2 cellular contexts compared by ENCODE assay signal in the genomic region with DNA sequence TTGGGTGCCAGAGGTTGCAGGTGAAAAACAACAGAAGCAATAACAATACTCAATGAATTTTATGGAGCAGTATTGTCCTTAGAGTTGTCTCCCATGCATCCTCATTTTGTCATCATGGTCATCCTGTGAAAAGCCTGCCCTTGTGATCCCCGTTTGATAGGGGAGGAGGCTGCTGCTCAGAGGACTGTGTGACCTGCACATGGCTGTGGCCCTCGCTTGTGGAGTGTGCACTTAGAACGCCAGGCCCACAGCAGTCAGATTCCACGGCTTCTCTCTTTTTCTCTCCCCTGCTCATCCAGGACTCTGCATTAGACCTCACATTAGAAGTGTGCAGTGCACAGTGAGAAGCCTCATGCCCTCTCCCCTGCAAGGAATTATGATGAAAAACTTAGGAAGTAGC.
TF ChIP-seq lines count a peak whose summit lies in the region.

No MANE protein-coding gene starts in this region.

TF ChIP-seq in GM23338, 12 proteins besides CTCF, POLR2A, EP300 and RAD21:
- TF ChIP-seq ZNF114 (CRISPR knock-in tag; IDR thresholded peaks at IDR 0.05) (no peak), STAT1 (IDR thresholded peaks at IDR 0.05; ENCODE audit: unreplicated experiment) (no peak), NANOG (IDR thresholded peaks at IDR 0.05; ENCODE audit: borderline replicate concordance) (no peak), CREB1 (CRISPR knock-in tag; IDR thresholded peaks at IDR 0.05; ENCODE audit: low read depth) (no peak)
- TF ChIP-seq, protein P1, sequence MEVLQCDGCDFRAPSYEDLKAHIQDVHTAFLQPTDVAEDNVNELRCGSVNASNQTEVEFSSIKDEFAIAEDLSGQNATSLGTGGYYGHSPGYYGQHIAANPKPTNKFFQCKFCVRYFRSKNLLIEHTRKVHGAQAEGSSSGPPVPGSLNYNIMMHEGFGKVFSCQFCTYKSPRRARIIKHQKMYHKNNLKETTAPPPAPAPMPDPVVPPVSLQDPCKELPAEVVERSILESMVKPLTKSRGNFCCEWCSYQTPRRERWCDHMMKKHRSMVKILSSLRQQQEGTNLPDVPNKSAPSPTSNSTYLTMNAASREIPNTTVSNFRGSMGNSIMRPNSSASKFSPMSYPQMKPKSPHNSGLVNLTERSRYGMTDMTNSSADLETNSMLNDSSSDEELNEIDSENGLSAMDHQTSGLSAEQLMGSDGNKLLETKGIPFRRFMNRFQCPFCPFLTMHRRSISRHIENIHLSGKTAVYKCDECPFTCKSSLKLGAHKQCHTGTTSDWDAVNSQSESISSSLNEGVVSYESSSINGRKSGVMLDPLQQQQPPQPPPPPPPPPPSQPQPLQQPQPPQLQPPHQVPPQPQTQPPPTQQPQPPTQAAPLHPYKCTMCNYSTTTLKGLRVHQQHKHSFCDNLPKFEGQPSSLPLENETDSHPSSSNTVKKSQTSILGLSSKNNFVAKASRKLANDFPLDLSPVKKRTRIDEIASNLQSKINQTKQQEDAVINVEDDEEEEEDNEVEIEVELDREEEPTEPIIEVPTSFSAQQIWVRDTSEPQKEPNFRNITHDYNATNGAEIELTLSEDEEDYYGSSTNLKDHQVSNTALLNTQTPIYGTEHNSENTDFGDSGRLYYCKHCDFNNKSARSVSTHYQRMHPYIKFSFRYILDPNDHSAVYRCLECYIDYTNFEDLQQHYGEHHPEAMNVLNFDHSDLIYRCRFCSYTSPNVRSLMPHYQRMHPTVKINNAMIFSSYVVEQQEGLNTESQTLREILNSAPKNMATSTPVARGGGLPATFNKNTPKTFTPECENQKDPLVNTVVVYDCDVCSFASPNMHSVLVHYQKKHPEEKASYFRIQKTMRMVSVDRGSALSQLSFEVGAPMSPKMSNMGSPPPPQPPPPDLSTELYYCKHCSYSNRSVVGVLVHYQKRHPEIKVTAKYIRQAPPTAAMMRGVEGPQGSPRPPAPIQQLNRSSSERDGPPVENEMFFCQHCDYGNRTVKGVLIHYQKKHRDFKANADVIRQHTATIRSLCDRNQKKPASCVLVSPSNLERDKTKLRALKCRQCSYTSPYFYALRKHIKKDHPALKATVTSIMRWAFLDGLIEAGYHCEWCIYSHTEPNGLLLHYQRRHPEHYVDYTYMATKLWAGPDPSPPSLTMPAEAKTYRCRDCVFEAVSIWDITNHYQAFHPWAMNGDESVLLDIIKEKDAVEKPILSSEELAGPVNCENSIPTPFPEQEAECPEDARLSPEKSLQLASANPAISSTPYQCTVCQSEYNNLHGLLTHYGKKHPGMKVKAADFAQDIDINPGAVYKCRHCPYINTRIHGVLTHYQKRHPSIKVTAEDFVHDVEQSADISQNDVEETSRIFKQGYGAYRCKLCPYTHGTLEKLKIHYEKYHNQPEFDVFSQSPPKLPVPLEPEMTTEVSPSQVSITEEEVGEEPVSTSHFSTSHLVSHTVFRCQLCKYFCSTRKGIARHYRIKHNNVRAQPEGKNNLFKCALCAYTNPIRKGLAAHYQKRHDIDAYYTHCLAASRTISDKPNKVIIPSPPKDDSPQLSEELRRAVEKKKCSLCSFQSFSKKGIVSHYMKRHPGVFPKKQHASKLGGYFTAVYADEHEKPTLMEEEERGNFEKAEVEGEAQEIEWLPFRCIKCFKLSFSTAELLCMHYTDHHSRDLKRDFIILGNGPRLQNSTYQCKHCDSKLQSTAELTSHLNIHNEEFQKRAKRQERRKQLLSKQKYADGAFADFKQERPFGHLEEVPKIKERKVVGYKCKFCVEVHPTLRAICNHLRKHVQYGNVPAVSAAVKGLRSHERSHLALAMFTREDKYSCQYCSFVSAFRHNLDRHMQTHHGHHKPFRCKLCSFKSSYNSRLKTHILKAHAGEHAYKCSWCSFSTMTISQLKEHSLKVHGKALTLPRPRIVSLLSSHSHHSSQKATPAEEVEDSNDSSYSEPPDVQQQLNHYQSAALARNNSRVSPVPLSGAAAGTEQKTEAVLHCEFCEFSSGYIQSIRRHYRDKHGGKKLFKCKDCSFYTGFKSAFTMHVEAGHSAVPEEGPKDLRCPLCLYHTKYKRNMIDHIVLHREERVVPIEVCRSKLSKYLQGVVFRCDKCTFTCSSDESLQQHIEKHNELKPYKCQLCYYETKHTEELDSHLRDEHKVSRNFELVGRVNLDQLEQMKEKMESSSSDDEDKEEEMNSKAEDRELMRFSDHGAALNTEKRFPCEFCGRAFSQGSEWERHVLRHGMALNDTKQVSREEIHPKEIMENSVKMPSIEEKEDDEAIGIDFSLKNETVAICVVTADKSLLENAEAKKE (CRISPR knock-in tag; IDR thresholded peaks at IDR 0.05): no peak
- TF ChIP-seq, protein P2, sequence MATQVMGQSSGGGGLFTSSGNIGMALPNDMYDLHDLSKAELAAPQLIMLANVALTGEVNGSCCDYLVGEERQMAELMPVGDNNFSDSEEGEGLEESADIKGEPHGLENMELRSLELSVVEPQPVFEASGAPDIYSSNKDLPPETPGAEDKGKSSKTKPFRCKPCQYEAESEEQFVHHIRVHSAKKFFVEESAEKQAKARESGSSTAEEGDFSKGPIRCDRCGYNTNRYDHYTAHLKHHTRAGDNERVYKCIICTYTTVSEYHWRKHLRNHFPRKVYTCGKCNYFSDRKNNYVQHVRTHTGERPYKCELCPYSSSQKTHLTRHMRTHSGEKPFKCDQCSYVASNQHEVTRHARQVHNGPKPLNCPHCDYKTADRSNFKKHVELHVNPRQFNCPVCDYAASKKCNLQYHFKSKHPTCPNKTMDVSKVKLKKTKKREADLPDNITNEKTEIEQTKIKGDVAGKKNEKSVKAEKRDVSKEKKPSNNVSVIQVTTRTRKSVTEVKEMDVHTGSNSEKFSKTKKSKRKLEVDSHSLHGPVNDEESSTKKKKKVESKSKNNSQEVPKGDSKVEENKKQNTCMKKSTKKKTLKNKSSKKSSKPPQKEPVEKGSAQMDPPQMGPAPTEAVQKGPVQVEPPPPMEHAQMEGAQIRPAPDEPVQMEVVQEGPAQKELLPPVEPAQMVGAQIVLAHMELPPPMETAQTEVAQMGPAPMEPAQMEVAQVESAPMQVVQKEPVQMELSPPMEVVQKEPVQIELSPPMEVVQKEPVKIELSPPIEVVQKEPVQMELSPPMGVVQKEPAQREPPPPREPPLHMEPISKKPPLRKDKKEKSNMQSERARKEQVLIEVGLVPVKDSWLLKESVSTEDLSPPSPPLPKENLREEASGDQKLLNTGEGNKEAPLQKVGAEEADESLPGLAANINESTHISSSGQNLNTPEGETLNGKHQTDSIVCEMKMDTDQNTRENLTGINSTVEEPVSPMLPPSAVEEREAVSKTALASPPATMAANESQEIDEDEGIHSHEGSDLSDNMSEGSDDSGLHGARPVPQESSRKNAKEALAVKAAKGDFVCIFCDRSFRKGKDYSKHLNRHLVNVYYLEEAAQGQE (IDR thresholded peaks at IDR 0.05; ENCODE audit: unreplicated experiment): no peak

TF ChIP-seq in H1, 55 proteins besides CTCF, POLR2A, EP300 and RAD21:
- TF ChIP-seq KDM5A (IDR thresholded peaks at IDR 0.05; ENCODE audit: low read length) (no peak), KDM4A (IDR thresholded peaks at IDR 0.05; ENCODE audit: low read depth, low read length, severe bottlenecking) (no peak), SAP30 (IDR thresholded peaks at IDR 0.05; ENCODE audit: insufficient read depth, insufficient replicate concordance, low read length) (no peak), FOSL1 (IDR thresholded peaks at IDR 0.05; ENCODE audit: insufficient read depth, low read depth, low read length) (no peak), EGR1 (IDR thresholded peaks at IDR 0.05; ENCODE audit: borderline replicate concordance, low read depth, low read length) (no peak), GABPA (IDR thresholded peaks at IDR 0.05; ENCODE audit: borderline replicate concordance, insufficient read depth, low read length) (no peak), JUND (IDR thresholded peaks at IDR 0.05; ENCODE audit: low read length) (no peak), RNF2 (IDR thresholded peaks at IDR 0.05; ENCODE audit: borderline replicate concordance, low read depth, low read length, missing control alignments, poor library complexity, severe bottlenecking) (no peak), BACH1 (IDR thresholded peaks at IDR 0.05; ENCODE audit: low read length) (no peak), MAFK (IDR thresholded peaks at IDR 0.05; ENCODE audit: low read depth, low read length) (no peak), CTBP2 (IDR thresholded peaks at IDR 0.05; ENCODE audit: borderline replicate concordance, insufficient read depth, insufficient read length, low read length) (no peak), KDM1A (IDR thresholded peaks at IDR 0.05; ENCODE audit: borderline replicate concordance, low read length) (no peak), SP2 (IDR thresholded peaks at IDR 0.05; ENCODE audit: low read length) (no peak)
- TF ChIP-seq, protein P3, sequence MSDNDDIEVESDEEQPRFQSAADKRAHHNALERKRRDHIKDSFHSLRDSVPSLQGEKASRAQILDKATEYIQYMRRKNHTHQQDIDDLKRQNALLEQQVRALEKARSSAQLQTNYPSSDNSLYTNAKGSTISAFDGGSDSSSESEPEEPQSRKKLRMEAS (IDR thresholded peaks at IDR 0.05): no peak
- TF ChIP-seq, protein P4, sequence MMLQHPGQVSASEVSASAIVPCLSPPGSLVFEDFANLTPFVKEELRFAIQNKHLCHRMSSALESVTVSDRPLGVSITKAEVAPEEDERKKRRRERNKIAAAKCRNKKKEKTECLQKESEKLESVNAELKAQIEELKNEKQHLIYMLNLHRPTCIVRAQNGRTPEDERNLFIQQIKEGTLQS (IDR thresholded peaks at IDR 0.05; ENCODE audit: insufficient read depth, low read depth, low read length): no peak
- TF ChIP-seq, protein P5, sequence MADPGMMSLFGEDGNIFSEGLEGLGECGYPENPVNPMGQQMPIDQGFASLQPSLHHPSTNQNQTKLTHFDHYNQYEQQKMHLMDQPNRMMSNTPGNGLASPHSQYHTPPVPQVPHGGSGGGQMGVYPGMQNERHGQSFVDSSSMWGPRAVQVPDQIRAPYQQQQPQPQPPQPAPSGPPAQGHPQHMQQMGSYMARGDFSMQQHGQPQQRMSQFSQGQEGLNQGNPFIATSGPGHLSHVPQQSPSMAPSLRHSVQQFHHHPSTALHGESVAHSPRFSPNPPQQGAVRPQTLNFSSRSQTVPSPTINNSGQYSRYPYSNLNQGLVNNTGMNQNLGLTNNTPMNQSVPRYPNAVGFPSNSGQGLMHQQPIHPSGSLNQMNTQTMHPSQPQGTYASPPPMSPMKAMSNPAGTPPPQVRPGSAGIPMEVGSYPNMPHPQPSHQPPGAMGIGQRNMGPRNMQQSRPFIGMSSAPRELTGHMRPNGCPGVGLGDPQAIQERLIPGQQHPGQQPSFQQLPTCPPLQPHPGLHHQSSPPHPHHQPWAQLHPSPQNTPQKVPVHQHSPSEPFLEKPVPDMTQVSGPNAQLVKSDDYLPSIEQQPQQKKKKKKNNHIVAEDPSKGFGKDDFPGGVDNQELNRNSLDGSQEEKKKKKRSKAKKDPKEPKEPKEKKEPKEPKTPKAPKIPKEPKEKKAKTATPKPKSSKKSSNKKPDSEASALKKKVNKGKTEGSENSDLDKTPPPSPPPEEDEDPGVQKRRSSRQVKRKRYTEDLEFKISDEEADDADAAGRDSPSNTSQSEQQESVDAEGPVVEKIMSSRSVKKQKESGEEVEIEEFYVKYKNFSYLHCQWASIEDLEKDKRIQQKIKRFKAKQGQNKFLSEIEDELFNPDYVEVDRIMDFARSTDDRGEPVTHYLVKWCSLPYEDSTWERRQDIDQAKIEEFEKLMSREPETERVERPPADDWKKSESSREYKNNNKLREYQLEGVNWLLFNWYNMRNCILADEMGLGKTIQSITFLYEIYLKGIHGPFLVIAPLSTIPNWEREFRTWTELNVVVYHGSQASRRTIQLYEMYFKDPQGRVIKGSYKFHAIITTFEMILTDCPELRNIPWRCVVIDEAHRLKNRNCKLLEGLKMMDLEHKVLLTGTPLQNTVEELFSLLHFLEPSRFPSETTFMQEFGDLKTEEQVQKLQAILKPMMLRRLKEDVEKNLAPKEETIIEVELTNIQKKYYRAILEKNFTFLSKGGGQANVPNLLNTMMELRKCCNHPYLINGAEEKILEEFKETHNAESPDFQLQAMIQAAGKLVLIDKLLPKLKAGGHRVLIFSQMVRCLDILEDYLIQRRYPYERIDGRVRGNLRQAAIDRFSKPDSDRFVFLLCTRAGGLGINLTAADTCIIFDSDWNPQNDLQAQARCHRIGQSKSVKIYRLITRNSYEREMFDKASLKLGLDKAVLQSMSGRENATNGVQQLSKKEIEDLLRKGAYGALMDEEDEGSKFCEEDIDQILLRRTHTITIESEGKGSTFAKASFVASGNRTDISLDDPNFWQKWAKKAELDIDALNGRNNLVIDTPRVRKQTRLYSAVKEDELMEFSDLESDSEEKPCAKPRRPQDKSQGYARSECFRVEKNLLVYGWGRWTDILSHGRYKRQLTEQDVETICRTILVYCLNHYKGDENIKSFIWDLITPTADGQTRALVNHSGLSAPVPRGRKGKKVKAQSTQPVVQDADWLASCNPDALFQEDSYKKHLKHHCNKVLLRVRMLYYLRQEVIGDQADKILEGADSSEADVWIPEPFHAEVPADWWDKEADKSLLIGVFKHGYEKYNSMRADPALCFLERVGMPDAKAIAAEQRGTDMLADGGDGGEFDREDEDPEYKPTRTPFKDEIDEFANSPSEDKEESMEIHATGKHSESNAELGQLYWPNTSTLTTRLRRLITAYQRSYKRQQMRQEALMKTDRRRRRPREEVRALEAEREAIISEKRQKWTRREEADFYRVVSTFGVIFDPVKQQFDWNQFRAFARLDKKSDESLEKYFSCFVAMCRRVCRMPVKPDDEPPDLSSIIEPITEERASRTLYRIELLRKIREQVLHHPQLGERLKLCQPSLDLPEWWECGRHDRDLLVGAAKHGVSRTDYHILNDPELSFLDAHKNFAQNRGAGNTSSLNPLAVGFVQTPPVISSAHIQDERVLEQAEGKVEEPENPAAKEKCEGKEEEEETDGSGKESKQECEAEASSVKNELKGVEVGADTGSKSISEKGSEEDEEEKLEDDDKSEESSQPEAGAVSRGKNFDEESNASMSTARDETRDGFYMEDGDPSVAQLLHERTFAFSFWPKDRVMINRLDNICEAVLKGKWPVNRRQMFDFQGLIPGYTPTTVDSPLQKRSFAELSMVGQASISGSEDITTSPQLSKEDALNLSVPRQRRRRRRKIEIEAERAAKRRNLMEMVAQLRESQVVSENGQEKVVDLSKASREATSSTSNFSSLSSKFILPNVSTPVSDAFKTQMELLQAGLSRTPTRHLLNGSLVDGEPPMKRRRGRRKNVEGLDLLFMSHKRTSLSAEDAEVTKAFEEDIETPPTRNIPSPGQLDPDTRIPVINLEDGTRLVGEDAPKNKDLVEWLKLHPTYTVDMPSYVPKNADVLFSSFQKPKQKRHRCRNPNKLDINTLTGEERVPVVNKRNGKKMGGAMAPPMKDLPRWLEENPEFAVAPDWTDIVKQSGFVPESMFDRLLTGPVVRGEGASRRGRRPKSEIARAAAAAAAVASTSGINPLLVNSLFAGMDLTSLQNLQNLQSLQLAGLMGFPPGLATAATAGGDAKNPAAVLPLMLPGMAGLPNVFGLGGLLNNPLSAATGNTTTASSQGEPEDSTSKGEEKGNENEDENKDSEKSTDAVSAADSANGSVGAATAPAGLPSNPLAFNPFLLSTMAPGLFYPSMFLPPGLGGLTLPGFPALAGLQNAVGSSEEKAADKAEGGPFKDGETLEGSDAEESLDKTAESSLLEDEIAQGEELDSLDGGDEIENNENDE (IDR thresholded peaks at IDR 0.05; ENCODE audit: insufficient replicate concordance, low read length): no peak
